1 cellular context compared by ENCODE assay signal in genomic region chr22:44586337-44586990, GRCh38.
TF ChIP-seq lines count a peak whose summit lies in the region.

No MANE protein-coding gene starts in this region.

TF ChIP-seq in GM23338, 12 proteins besides CTCF, POLR2A, EP300 and RAD21 (continued from another document):
- TF ChIP-seq ZNF462 (CRISPR knock-in tag; IDR thresholded peaks at IDR 0.05) (no peak), CREB1 (CRISPR knock-in tag; IDR thresholded peaks at IDR 0.05; ENCODE audit: low read depth) (no peak)
